ENCODE assay signal across 8 cellular contexts in genomic region chr7:131513245-131514061, GRCh38. TPM values are rescaled to one million over a fixed set of nuclear protein-coding genes. Genes with fewer than 3 reads are reported as not detected.
A peak's percentile ranks its signal among the peaks of the same experiment; 100 is the strongest.
DNase-seq lines count a peak whose midpoint lies in the region; ATAC-seq and TF ChIP-seq lines count a peak whose summit lies in the region.

No MANE protein-coding gene starts in this region.

- H4K91ac ChIP-seq in neuronal stem cell (ENCODE audit: low read depth, low read length, poor library complexity): no peak overlapping the region

- no peak overlapping the region for H2AK5ac ChIP-seq in neuronal stem cell (ENCODE audit: low read depth, low read length)

- no peak overlapping the region for H3K4ac ChIP-seq in neuronal stem cell (ENCODE audit: low read length)

- H3K4me1 ChIP-seq in DND-41 (ENCODE audit: insufficient read depth, low read length): peaks cover 8% of the 10 kb centered on the region
- H3K4me1 ChIP-seq in GM23248 (ENCODE audit: insufficient read depth): peaks cover 17% of the 10 kb centered on the region
- peaks cover 0 to 5% of the 10 kb centered on the region in 2 donors for H3K4me1 ChIP-seq in neuronal stem cell (ENCODE audit: control insufficient read depth in 2 of 2, insufficient read depth in 1 of 2, low read depth in 1 of 2, low read length in 2 of 2)
- H3K4me1 ChIP-seq in stomach smooth muscle (ENCODE audit: control insufficient read depth, insufficient read depth, low read length): peaks cover 7% of the 10 kb centered on the region

- H3K79me2 ChIP-seq in DND-41 (ENCODE audit: insufficient read depth, low read length) (no peaks in the 10 kb centered on the region), GM23248 (ENCODE audit: insufficient read depth) (peaks cover 97% of the 10 kb centered on the region)

- H2BK120ac ChIP-seq in neuronal stem cell (ENCODE audit: low read depth, low read length): no peak overlapping the region

- H3F3A ChIP-seq in GM23248 (ENCODE audit: insufficient read depth): peaks cover 52% of the 10 kb centered on the region

- no peak overlapping the region for H4K8ac ChIP-seq in neuronal stem cell (ENCODE audit: low read depth, low read length)

- peak overlapping the region; percentile 6 for H3K18ac ChIP-seq in neuronal stem cell (ENCODE audit: low read length)

- no peak overlapping the region for H3K27ac ChIP-seq in DND-41 (ENCODE audit: low read length)
- H3K27ac ChIP-seq in GM23248: peak overlapping the region; percentile 16; the same call in 1 of the 2 replicates
- no peak overlapping the region for H3K27ac ChIP-seq in neuronal stem cell (replicated peaks; ENCODE audit: low read length)
- H3K27ac ChIP-seq in stomach smooth muscle (ENCODE audit: low read length): no peak overlapping the region

- no peaks in the 10 kb centered on the region for H3K27me3 ChIP-seq in DND-41 (ENCODE audit: insufficient read depth, low read length, poor library complexity)
- no peaks in the 10 kb centered on the region for H3K27me3 ChIP-seq in GM23248 (replicated peaks; ENCODE audit: insufficient read depth)
- no peaks in the 10 kb centered on the region for H3K27me3 ChIP-seq in neuronal stem cell (ENCODE audit: control insufficient read depth in 3 of 3, insufficient read depth in 3 of 3, low read depth in 1 of 3, low read length in 3 of 3)
- no peaks in the 10 kb centered on the region for H3K27me3 ChIP-seq in stomach smooth muscle (ENCODE audit: control insufficient read depth in 1 of 2, insufficient read depth in 2 of 2, low read length in 2 of 2)

- H3K9me3 ChIP-seq in DND-41 (ENCODE audit: insufficient read depth, low read length, severe bottlenecking) (no peaks in the 10 kb centered on the region), GM23248 (ENCODE audit: low read depth) (no peaks in the 10 kb centered on the region), neuronal stem cell (replicated peaks in 1 of 2; ENCODE audit: control insufficient read depth in 2 of 2, insufficient read depth in 1 of 2, low read depth in 1 of 2, low read length in 2 of 2) (no peaks in the 10 kb centered on the region), stomach smooth muscle (ENCODE audit: control insufficient read depth in 2 of 2, low read length in 2 of 2) (no peaks in the 10 kb centered on the region)

- no peak overlapping the region for H2BK15ac ChIP-seq in neuronal stem cell (ENCODE audit: low read length)

- H3K4me3 ChIP-seq in DND-41 (ENCODE audit: low read depth in 1 of 2, low read length in 2 of 2) (peak overlapping the region in 1 of 2 experiments; percentile 12; a peak in 2 of 4 replicates), GM23248 (no peak overlapping the region), LNCaP clone FGC (ENCODE audit: low read depth, low read length) (no peak overlapping the region), neuronal stem cell (ENCODE audit: low read length in 2 of 2) (no peak overlapping the region), stomach smooth muscle (ENCODE audit: low read length in 2 of 2) (peak overlapping the region; percentile 35 to 64)

- DNase-seq in DND-41: peak; percentile 82
- DNase-seq in GM23248: peak; percentile 94
- peak; percentile 64 for DNase-seq in LNCaP clone FGC (ENCODE audit: low read depth)
- peak; percentile 82 for DNase-seq in RPMI7951 (ENCODE audit: low read depth)
- DNase-seq in activated T-helper 1 cell treated with anti-CD3 and anti-CD28 coated beads, Interleukin-2, amount 50 U/mL, for 16 hours (ENCODE audit: low read depth in 1 of 2, low spot score in 1 of 2): peak; percentile 55 to 61
- peak; percentile 61 for DNase-seq in fibroblast of the conjunctiva (ENCODE audit: low read depth)
- DNase-seq in neuronal stem cell (ENCODE audit: low spot score): peak; percentile 76

- H4K20me1 ChIP-seq in DND-41 (ENCODE audit: insufficient read depth, low read length) (no peaks in the 10 kb centered on the region), GM23248 (ENCODE audit: insufficient read depth) (no peaks in the 10 kb centered on the region)

- H3K23ac ChIP-seq in neuronal stem cell (ENCODE audit: low read depth, low read length, poor library complexity): no peak overlapping the region

- peak; percentile 98 for TF ChIP-seq CTCF in DND-41 (IDR thresholded peaks at IDR 0.05; ENCODE audit: borderline replicate concordance, extremely low read depth, low read length, poor library complexity, severe bottlenecking)
- TF ChIP-seq CTCF in LNCaP clone FGC (IDR thresholded peaks at IDR 0.05; ENCODE audit: control insufficient read depth, extremely low read depth, insufficient read depth): peak; percentile 100

- peak; percentile 99 for ATAC-seq in DND-41 (ENCODE audit: insufficient read depth, low read depth)

- peak overlapping the region; percentile 55 for H3K4me2 ChIP-seq in DND-41 (ENCODE audit: insufficient read depth, low read length)
- H3K4me2 ChIP-seq in GM23248 (ENCODE audit: unreplicated experiment): no peak overlapping the region
- H3K4me2 ChIP-seq in neuronal stem cell (ENCODE audit: insufficient read depth, low read length, poor library complexity, severe bottlenecking): no peak overlapping the region

- H3K36me3 ChIP-seq in DND-41 (ENCODE audit: insufficient read depth, low read length) (no peaks in the 10 kb centered on the region), GM23248 (ENCODE audit: low read depth) (peaks cover 8% of the 10 kb centered on the region; the same call in 1 of the 2 replicates), neuronal stem cell (replicated peaks in 1 of 2; ENCODE audit: control insufficient read depth in 2 of 2, insufficient read depth in 2 of 2, low read length in 2 of 2) (peaks cover 10 to 31% of the 10 kb centered on the region in 2 donors), stomach smooth muscle (ENCODE audit: control insufficient read depth in 2 of 2, insufficient read depth in 2 of 2, low read length in 2 of 2) (peaks cover 0 to 2% of the 10 kb centered on the region in 2 donors)

- no peaks in the 10 kb centered on the region for H3K79me1 ChIP-seq in neuronal stem cell (ENCODE audit: low read depth, low read length)

- H3K14ac ChIP-seq in neuronal stem cell (ENCODE audit: low read length): no peak overlapping the region

- no peak overlapping the region for H2BK12ac ChIP-seq in neuronal stem cell (ENCODE audit: low read length)

- WGBS in GM23248 (ENCODE audit: low coverage in 1 of 2, low lambda C conversion rate in 2 of 2, missing lambda C conversion rate in 2 of 2), 2 experiments: 36 to 41% methylated on average over 11 of the region's 11 CpGs
- WGBS in neuronal stem cell (ENCODE audit: extremely low coverage in 2 of 2, insufficient read length in 2 of 2, insufficient replicate concordance in 1 of 2), 2 donors: no CpG with 5 or more reads among the region's 11 CpGs

- peak overlapping the region; percentile 64 for H2AFZ ChIP-seq in DND-41 (ENCODE audit: low read depth, low read length)
- H2AFZ ChIP-seq in GM23248: no peak overlapping the region
- peak overlapping the region; percentile 52 for H2AFZ ChIP-seq in neuronal stem cell (ENCODE audit: low read length)

- no peaks in the 10 kb centered on the region for H3K9me2 ChIP-seq in GM23248 (ENCODE audit: insufficient read depth)

- no peak overlapping the region for H3K9ac ChIP-seq in DND-41 (ENCODE audit: low read depth, low read length)
- H3K9ac ChIP-seq in GM23248: peak overlapping the region; percentile 27; the same call in 1 of the 2 replicates
- no peak overlapping the region for H3K9ac ChIP-seq in neuronal stem cell (ENCODE audit: low read depth, low read length, poor library complexity)
- no peak overlapping the region for H3K9ac ChIP-seq in stomach smooth muscle (ENCODE audit: low read length in 2 of 2)

- H2BK5ac ChIP-seq in neuronal stem cell (ENCODE audit: low read length): no peak overlapping the region

- in situ Hi-C loops in GM23248 (cut with MboI): no loop called here

RNA-seq across cellular contexts. Expression of gene PODXL, which starts 43.0 kb away (rescaled TPM):
- total RNA-seq in GM23248 (2014; rRNA removed; shearing (Covaris generic)): 42.7 and 50.1 TPM in 2 replicates
- 32.8 and 33.6 TPM in 2 replicates for polyA plus RNA-seq in GM23248 (2016; fragmentation: Nextera tagmentation; extraction: Ambion mirVana)
- total RNA-seq in RPMI7951 (2014; rRNA removed; shearing (Covaris generic)): 48.2 and 49.0 TPM in 2 replicates
- 42.1 TPM for polyA plus RNA-seq in neuronal stem cell (2013, experiment 1 of 2)
- polyA plus RNA-seq in neuronal stem cell (2013, experiment 2 of 2): 42.8 TPM

Comparison
In these comparisons a context has a peak if more than half of its experiments do, and no peak if none do; other contexts are left out.
1. H3K4me3 ChIP-seq: peak in stomach smooth muscle (2 of 2); none in GM23248 (single experiment), LNCaP clone FGC (single experiment) and neuronal stem cell (0 of 2).
2. Peak in every context shown above with its lines, with median percentiles within 50 percentile points of each other: DNase-seq.